In genomic region chr10:63722537-63722936, GRCh38 we compare ENCODE assay signal across 1 cellular context.
TF ChIP-seq lines count a peak whose summit lies in the region.

No MANE protein-coding gene starts in this region.

TF ChIP-seq in PFSK-1, 5 proteins besides CTCF, POLR2A, EP300 and RAD21 (continued from another document):
- no peak for TF ChIP-seq REST (IDR thresholded peaks at IDR 0.05; ENCODE audit: insufficient read depth in 1 of 2, low read depth in 2 of 2, low read length in 2 of 2)
- TF ChIP-seq POLR2AphosphoS5 (IDR thresholded peaks at IDR 0.05; ENCODE audit: low read depth, low read length), result no peak
